In genomic region chr17:65594585-65594940, GRCh38 we compare ENCODE assay signal across 13 cellular contexts. TPM values are rescaled to one million over a fixed set of nuclear protein-coding genes. Genes with fewer than 3 reads are reported as not detected.
A peak's percentile ranks its signal among the peaks of the same experiment; 100 is the strongest.
DNase-seq lines count a peak whose midpoint lies in the region; ATAC-seq and TF ChIP-seq lines count a peak whose summit lies in the region.
"Had no signal": no experiment of that assay in that cellular context is flagged by ENCODE, and none has a peak within 500 bp of the region (broad histone marks: within the 10 kb centered on the region; RNA-seq: fewer than 3 reads in every experiment).

No MANE protein-coding gene starts in this region.

- no peak overlapping the region for H3K27ac ChIP-seq in BLaER1 treated with 17β-estradiol and CSF1 and Interleukin-3, amounts not matched to agents 10 nM and 100 nM
- no peak overlapping the region for H3K27ac ChIP-seq in brain microvascular endothelial cell

- POLR2A ChIA-PET in naive thymus-derived CD8-positive, alpha-beta T cell (lab: Charles Lee), result no interaction called here

- no peaks in the 10 kb centered on the region for H3K36me3 ChIP-seq in BLaER1 treated with 17β-estradiol and CSF1 and Interleukin-3, amounts not matched to agents 10 nM and 100 nM
- no peaks in the 10 kb centered on the region for H3K36me3 ChIP-seq in brain microvascular endothelial cell (replicated peaks)
- H3K36me3 ChIP-seq: upper lobe of left lung had no signal

- no peaks in the 10 kb centered on the region for H3K27me3 ChIP-seq in BLaER1 treated with 17β-estradiol and CSF1 and Interleukin-3, amounts not matched to agents 10 nM and 100 nM
- H3K27me3 ChIP-seq in brain microvascular endothelial cell (replicated peaks), result no peaks in the 10 kb centered on the region
- H3K27me3 ChIP-seq: upper lobe of left lung had no signal

- no peak overlapping the region for H3K4me3 ChIP-seq in BLaER1 treated with 17β-estradiol and CSF1 and Interleukin-3, amounts not matched to agents 10 nM and 100 nM
- no peak overlapping the region for H3K4me3 ChIP-seq in brain microvascular endothelial cell (ENCODE audit: low read depth, low read length)

- no peak for TF ChIP-seq CTCF in HFFc6 (IDR thresholded peaks at IDR 0.05)
- no peak for TF ChIP-seq CTCF in brain microvascular endothelial cell (IDR thresholded peaks at IDR 0.05; ENCODE audit: low read depth, low read length, missing control alignments)

- no peaks in the 10 kb centered on the region for H4K20me1 ChIP-seq in BLaER1 treated with 17β-estradiol and CSF1 and Interleukin-3, amounts not matched to agents 10 nM and 100 nM

- H3K36me3 Mint-ChIP-seq in HFFc6 (ENCODE audit: low read depth), result no peaks in the 10 kb centered on the region
- H3K36me3 Mint-ChIP-seq in naive thymus-derived CD8-positive, alpha-beta T cell, result no peaks in the 10 kb centered on the region
- no peaks in the 10 kb centered on the region for H3K36me3 Mint-ChIP-seq in activated T-helper 17 cell treated with anti-CD3 and anti-CD28 coated beads, Interleukin-2, amount 50 U/mL, for 72 hours (ENCODE audit: low read depth)

- peaks cover 21% of the 10 kb centered on the region for H3K4me1 Mint-ChIP-seq in HFFc6 (ENCODE audit: low read depth)
- peaks cover 21 to 34% (median 30%) of the 10 kb centered on the region in 4 donors for H3K4me1 Mint-ChIP-seq in naive thymus-derived CD8-positive, alpha-beta T cell
- H3K4me1 Mint-ChIP-seq in activated T-helper 17 cell treated with anti-CD3 and anti-CD28 coated beads, Interleukin-2, amount 50 U/mL, for 72 hours, result no peaks in the 10 kb centered on the region

- H3K9ac ChIP-seq in BLaER1 treated with 17β-estradiol and CSF1 and Interleukin-3, amounts not matched to agents 10 nM and 100 nM, result no peak overlapping the region

- H3K4me3 Mint-ChIP-seq in HFFc6, result peak overlapping the region; percentile 84
- H3K4me3 Mint-ChIP-seq in naive thymus-derived CD8-positive, alpha-beta T cell, result peak overlapping the region; percentile 64 to 93 (median 81)
- H3K4me3 Mint-ChIP-seq in activated T-helper 17 cell treated with anti-CD3 and anti-CD28 coated beads, Interleukin-2, amount 50 U/mL, for 72 hours, result no peak overlapping the region

- peaks cover 3% of the 10 kb centered on the region; the same call in 1 of the 2 replicates for H3K27me3 Mint-ChIP-seq in HFFc6 (ENCODE audit: insufficient read depth)
- peaks cover 0 to 2% (median 0%) of the 10 kb centered on the region in 5 donors for H3K27me3 Mint-ChIP-seq in naive thymus-derived CD8-positive, alpha-beta T cell
- peaks cover 3% of the 10 kb centered on the region for H3K27me3 Mint-ChIP-seq in activated T-helper 17 cell treated with anti-CD3 and anti-CD28 coated beads, Interleukin-2, amount 50 U/mL, for 72 hours

- peak overlapping the region; percentile 45 to 85 (median 64); a peak in 17 of 22 replicates for H3K4me2 ChIP-seq in BLaER1 treated with 17β-estradiol and CSF1 and Interleukin-3, amounts not matched to agents 10 nM and 100 nM

- DNase-seq in HFFc6, result peak; percentile 9
- DNase-seq in brain microvascular endothelial cell, result peak; percentile 4
- DNase-seq in naive thymus-derived CD8-positive, alpha-beta T cell, result no peak
- no peak for DNase-seq in cerebellar nuclear complex (lab: John Stamatoyannopoulos, UW)
- DNase-seq: activated gamma-delta T cell treated with Interleukin-2 at 50 U/mL for 16 hours, DMS53, NCI-H1092 treated with DMSO at 0.1 percent for 48 hours had no signal

- H3K4me1 ChIP-seq in BLaER1 treated with 17β-estradiol and CSF1 and Interleukin-3, amounts not matched to agents 10 nM and 100 nM, result peaks cover 8 to 23% (median 18%) of the 10 kb centered on the region in 10 experiments; a peak in 19 of 20 replicates

- H3K9me3 ChIP-seq in BLaER1 treated with 17β-estradiol and CSF1 and Interleukin-3, amounts not matched to agents 10 nM and 100 nM (replicated peaks in 1 of 11), result no peaks in the 10 kb centered on the region; a peak in 1 of 22 replicates
- H3K9me3 ChIP-seq: upper lobe of left lung had no signal

- H3K9me3 Mint-ChIP-seq in HFFc6, result no peaks in the 10 kb centered on the region
- no peaks in the 10 kb centered on the region for H3K9me3 Mint-ChIP-seq in naive thymus-derived CD8-positive, alpha-beta T cell
- no peaks in the 10 kb centered on the region for H3K9me3 Mint-ChIP-seq in activated T-helper 17 cell treated with anti-CD3 and anti-CD28 coated beads, Interleukin-2, amount 50 U/mL, for 72 hours
- H3K9me3 Mint-ChIP-seq: H9 had no signal

- peak in 1 of 2 donors; percentile 24 for ATAC-seq in naive thymus-derived CD8-positive, alpha-beta T cell
- ATAC-seq in HG02884 (IDR thresholded peaks at IDR 0.05; ENCODE audit: unreplicated experiment) (no peak), HG02870 (IDR thresholded peaks at IDR 0.05; ENCODE audit: unreplicated experiment) (no peak)
- ATAC-seq in activated T-helper 17 cell treated with anti-CD3 and anti-CD28 coated beads, Interleukin-2, amount 50 U/mL, for 72 hours (replicated peaks), result no peak

- in situ Hi-C loops in brain microvascular endothelial cell (cut with HindIII; ENCODE audit: low pct_ligation_motif_present, low sequenced_read_pairs), result no loop called here

- no peak overlapping the region for H3K27ac Mint-ChIP-seq in HFFc6
- peak overlapping the region in 4 of 10 donors; percentile 20 to 74 (median 50) for H3K27ac Mint-ChIP-seq in naive thymus-derived CD8-positive, alpha-beta T cell
- H3K27ac Mint-ChIP-seq in activated T-helper 17 cell treated with anti-CD3 and anti-CD28 coated beads, Interleukin-2, amount 50 U/mL, for 72 hours, result no peak overlapping the region

RNA-seq across cellular contexts. Expression of gene AXIN2, which starts 33.1 kb away (rescaled TPM):
- total RNA-seq in HFFc6 (2021; fragmentation: NEBNext Ultra II Directional; extraction: Animal tissue kit (Norgen Biotek cat#: 25700)), result under 1 TPM; 0.17 to 0.57 (median 0.39) TPM
- total RNA-seq in naive thymus-derived CD8-positive, alpha-beta T cell, result 10 to 100 TPM; 21.3 to 22.2 TPM
- 1 to 10 TPM; 1.8 to 6.7 (median 3.0) TPM for polyA plus RNA-seq in naive thymus-derived CD8-positive, alpha-beta T cell
- total RNA-seq in activated T-helper 17 cell treated with anti-CD3 and anti-CD28 coated beads, Interleukin-2, amount 50 U/mL, for 72 hours, result 1 to 10 TPM in 1 of 2 donors, under 1 TPM in 1; 0.71 to 1.5 TPM

Comparison
In these comparisons a context has a peak if more than half of its experiments do, and no peak if none do; other contexts are left out.
1. DNase-seq: peak in HFFc6 (single experiment) and brain microvascular endothelial cell (single experiment); none in naive thymus-derived CD8-positive, alpha-beta T cell (0 of 10) and cerebellar nuclear complex (0 of 2).
2. RNA of gene AXIN2, which starts 33.1 kb away (total RNA-seq): 21.3 to 22.2 TPM in naive thymus-derived CD8-positive, alpha-beta T cell; 0.71 to 1.5 TPM in activated T-helper 17 cell treated with anti-CD3 and anti-CD28 coated beads, Interleukin-2, amount 50 U/mL, for 72 hours and 0.17 to 0.57 TPM in HFFc6; every median in the first group is over 4 times any median in the second.